In genomic region chr1:54464477-54465146, GRCh38 we compare ENCODE assay signal across 1 cellular context.
A peak's percentile ranks its signal among the peaks of the same experiment; 100 is the strongest.
TF ChIP-seq lines count a peak whose summit lies in the region.

No MANE protein-coding gene starts in this region.

TF ChIP-seq in GM12878, 131 proteins besides CTCF, POLR2A, EP300 and RAD21 (continued from another document):
- TF ChIP-seq SMC3 (IDR thresholded peaks at IDR 0.05; ENCODE audit: borderline replicate concordance, low read length) (no peak), CBX3 (IDR thresholded peaks at IDR 0.05; ENCODE audit: borderline replicate concordance, low read depth) (no peak), NBN (IDR thresholded peaks at IDR 0.05) (no peak)
- TF ChIP-seq, protein P1, sequence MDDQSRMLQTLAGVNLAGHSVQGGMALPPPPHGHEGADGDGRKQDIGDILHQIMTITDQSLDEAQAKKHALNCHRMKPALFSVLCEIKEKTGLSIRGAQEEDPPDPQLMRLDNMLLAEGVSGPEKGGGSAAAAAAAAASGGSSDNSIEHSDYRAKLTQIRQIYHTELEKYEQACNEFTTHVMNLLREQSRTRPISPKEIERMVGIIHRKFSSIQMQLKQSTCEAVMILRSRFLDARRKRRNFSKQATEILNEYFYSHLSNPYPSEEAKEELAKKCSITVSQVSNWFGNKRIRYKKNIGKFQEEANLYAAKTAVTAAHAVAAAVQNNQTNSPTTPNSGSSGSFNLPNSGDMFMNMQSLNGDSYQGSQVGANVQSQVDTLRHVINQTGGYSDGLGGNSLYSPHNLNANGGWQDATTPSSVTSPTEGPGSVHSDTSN (IDR thresholded peaks at IDR 0.05; ENCODE audit: insufficient replicate concordance, low read depth, low read length), result peak; percentile 24
TF ChIP-seq in GM12878: peak in this region for 1.
